ENCODE assay signal across 1 cellular context in the genomic region with DNA sequence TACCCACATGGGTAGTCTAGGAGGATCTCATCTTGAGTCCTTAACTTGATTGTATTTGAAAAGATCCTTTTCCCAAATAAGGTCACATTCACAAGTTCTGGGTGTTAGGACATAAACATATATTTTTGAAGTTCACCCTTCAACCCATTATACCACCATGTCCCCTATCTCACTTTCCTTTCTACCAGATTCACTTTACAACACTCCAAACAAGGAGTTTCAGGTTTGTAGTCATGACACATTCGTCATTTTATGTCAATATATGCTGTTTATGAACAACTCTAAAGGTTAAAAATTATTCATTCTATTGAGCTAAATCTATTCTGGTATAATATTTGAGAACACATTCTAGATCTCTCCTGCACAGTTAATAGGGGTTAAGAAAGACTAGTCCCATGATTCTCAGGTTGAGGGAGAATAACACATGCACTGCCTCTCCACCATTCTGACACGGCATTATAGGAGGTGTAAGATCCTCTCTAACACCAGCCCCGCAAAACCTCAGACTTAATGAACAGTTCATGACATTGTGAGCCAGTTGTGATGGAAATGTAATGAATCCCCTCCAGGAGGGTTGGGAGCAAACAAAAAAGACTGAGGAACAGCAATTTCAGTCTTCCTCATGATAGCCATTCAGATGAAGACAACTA.
TF ChIP-seq lines count a peak whose summit lies in the region.

No MANE protein-coding gene starts in this region.

TF ChIP-seq in HepG2, 621 proteins besides CTCF, POLR2A, EP300 and RAD21 (continued from another document):
- no peak for TF ChIP-seq NCOA1 (CRISPR knock-in tag; IDR thresholded peaks at IDR 0.05)
- TF ChIP-seq ZNF720 (CRISPR knock-in tag; IDR thresholded peaks at IDR 0.05): no peak
- TF ChIP-seq, protein P1, sequence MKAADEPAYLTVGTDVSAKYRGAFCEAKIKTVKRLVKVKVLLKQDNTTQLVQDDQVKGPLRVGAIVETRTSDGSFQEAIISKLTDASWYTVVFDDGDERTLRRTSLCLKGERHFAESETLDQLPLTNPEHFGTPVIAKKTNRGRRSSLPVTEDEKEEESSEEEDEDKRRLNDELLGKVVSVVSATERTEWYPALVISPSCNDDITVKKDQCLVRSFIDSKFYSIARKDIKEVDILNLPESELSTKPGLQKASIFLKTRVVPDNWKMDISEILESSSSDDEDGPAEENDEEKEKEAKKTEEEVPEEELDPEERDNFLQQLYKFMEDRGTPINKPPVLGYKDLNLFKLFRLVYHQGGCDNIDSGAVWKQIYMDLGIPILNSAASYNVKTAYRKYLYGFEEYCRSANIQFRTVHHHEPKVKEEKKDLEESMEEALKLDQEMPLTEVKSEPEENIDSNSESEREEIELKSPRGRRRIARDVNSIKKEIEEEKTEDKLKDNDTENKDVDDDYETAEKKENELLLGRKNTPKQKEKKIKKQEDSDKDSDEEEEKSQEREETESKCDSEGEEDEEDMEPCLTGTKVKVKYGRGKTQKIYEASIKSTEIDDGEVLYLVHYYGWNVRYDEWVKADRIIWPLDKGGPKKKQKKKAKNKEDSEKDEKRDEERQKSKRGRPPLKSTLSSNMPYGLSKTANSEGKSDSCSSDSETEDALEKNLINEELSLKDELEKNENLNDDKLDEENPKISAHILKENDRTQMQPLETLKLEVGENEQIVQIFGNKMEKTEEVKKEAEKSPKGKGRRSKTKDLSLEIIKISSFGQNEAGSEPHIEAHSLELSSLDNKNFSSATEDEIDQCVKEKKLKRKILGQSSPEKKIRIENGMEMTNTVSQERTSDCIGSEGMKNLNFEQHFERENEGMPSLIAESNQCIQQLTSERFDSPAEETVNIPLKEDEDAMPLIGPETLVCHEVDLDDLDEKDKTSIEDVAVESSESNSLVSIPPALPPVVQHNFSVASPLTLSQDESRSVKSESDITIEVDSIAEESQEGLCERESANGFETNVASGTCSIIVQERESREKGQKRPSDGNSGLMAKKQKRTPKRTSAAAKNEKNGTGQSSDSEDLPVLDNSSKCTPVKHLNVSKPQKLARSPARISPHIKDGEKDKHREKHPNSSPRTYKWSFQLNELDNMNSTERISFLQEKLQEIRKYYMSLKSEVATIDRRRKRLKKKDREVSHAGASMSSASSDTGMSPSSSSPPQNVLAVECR (CRISPR knock-in tag; IDR thresholded peaks at IDR 0.05; ENCODE audit: borderline replicate concordance): no peak
- TF ChIP-seq, protein P2, sequence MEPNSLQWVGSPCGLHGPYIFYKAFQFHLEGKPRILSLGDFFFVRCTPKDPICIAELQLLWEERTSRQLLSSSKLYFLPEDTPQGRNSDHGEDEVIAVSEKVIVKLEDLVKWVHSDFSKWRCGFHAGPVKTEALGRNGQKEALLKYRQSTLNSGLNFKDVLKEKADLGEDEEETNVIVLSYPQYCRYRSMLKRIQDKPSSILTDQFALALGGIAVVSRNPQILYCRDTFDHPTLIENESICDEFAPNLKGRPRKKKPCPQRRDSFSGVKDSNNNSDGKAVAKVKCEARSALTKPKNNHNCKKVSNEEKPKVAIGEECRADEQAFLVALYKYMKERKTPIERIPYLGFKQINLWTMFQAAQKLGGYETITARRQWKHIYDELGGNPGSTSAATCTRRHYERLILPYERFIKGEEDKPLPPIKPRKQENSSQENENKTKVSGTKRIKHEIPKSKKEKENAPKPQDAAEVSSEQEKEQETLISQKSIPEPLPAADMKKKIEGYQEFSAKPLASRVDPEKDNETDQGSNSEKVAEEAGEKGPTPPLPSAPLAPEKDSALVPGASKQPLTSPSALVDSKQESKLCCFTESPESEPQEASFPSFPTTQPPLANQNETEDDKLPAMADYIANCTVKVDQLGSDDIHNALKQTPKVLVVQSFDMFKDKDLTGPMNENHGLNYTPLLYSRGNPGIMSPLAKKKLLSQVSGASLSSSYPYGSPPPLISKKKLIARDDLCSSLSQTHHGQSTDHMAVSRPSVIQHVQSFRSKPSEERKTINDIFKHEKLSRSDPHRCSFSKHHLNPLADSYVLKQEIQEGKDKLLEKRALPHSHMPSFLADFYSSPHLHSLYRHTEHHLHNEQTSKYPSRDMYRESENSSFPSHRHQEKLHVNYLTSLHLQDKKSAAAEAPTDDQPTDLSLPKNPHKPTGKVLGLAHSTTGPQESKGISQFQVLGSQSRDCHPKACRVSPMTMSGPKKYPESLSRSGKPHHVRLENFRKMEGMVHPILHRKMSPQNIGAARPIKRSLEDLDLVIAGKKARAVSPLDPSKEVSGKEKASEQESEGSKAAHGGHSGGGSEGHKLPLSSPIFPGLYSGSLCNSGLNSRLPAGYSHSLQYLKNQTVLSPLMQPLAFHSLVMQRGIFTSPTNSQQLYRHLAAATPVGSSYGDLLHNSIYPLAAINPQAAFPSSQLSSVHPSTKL (CRISPR knock-in tag; IDR thresholded peaks at IDR 0.05): no peak
